Comparison of ENCODE assay signal across 4 cellular contexts in genomic region chr17:63413128-63413527, GRCh38. TPM values are rescaled to one million over a fixed set of nuclear protein-coding genes. Genes with fewer than 3 reads are reported as not detected.
"Had no signal": no experiment of that assay in that cellular context is flagged by ENCODE, and none has a peak within 500 bp of the region (broad histone marks: within the 10 kb centered on the region; RNA-seq: fewer than 3 reads in every experiment).

No MANE protein-coding gene starts in this region.

- H3K4me3 ChIP-seq: GM12878 had no signal

- DNase-seq: GDM1, GF-D8 had no signal

- ATAC-seq: GM12878 had no signal

RNA-seq across cellular contexts. Expression of gene CYB561, which starts 33.0 kb away (rescaled TPM):
- total RNA-seq: G401 had no signal
